ENCODE assay signal across 8 cellular contexts in the genomic region with DNA sequence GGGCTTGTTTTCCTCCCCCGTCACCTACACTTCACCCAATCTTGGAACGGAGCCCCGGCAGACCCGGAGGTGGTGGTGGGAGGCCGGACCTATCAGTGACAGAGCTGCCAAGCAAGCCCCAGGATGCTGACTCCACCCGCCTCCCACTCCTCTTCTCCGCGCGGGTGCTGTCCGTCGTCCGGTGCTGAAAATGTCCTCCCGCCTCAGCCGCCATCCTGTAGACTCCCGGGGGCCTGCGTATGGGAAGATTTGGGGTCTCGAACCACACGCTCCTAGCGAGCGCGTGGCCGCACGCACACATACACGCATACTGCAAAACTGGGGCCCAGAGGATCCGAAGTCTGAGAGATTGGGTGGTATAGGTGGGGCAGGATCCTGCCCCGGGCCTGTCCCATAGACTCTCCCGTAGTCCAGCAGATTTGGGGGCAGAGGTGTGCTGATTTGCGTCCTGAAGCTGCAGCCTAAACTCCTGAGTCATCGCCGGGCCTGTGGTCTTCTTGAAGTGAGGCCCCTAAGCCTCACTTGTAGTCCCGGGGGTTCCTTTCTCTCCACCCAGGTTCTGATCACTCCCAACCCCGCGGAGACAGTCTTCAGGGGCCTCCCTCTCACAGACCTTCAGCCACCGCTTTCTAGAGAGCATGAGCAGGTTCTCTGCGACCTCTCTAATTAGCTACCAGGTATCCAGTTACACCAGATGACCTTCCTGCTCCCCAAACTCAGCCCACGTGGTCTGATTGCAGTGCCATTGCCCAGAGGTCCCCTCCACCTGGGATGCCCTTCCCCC. TPM values are rescaled to one million over a fixed set of nuclear protein-coding genes. Genes with fewer than 3 reads are reported as not detected.
DNase-seq lines count a peak whose midpoint lies in the region; ATAC-seq and TF ChIP-seq lines count a peak whose summit lies in the region.

No MANE protein-coding gene starts in this region.

- peak overlapping the region; percentile 97 for H3K27ac Mint-ChIP-seq in progenitor cell of endocrine pancreas

- BruUV-seq in OCI-LY7 (replicated peaks; lab: Mats Ljungman, UMichigan): no TSS peak

- no peaks in the 10 kb centered on the region for H3K9me3 Mint-ChIP-seq in progenitor cell of endocrine pancreas (ENCODE audit: low read depth)

- H2AFZ ChIP-seq in OCI-LY7 (ENCODE audit: low read length): peak overlapping the region; percentile 73

- no peaks in the 10 kb centered on the region for H4K20me1 ChIP-seq in OCI-LY7 (ENCODE audit: insufficient read depth, low read length)

- H3K27me3 Mint-ChIP-seq in progenitor cell of endocrine pancreas: peaks cover 24% of the 10 kb centered on the region

- H3K79me2 ChIP-seq in OCI-LY7 (ENCODE audit: insufficient read depth, low read depth, low read length): peaks cover 9% of the 10 kb centered on the region; the same call in 1 of the 2 replicates

- peaks cover 20% of the 10 kb centered on the region for H3K4me1 Mint-ChIP-seq in progenitor cell of endocrine pancreas (ENCODE audit: low read depth)

- H3K36me3 Mint-ChIP-seq in progenitor cell of endocrine pancreas (ENCODE audit: insufficient read depth): no peaks in the 10 kb centered on the region

- no peak for TF ChIP-seq POLR2A in vagina (IDR thresholded peaks at IDR 0.05)

- peaks cover 8% of the 10 kb centered on the region; the same call in 1 of the 2 replicates for H3K36me3 ChIP-seq in OCI-LY7 (ENCODE audit: insufficient read depth, low read length)
- H3K36me3 ChIP-seq in vagina: no peaks in the 10 kb centered on the region

- peaks cover 23% of the 10 kb centered on the region for H3K4me1 ChIP-seq in OCI-LY7 (ENCODE audit: insufficient read depth, low read length, poor library complexity, severe bottlenecking)
- peaks cover 42% of the 10 kb centered on the region for H3K4me1 ChIP-seq in vagina

- H3K4me2 ChIP-seq in OCI-LY7 (ENCODE audit: low read length): peak overlapping the region; percentile 85

- POLR2A ChIA-PET in OCI-LY7 (lab: Charles Lee): interaction anchor here (0.6 to 2.0 kb wide), 9 partner anchors 8 to 472 kb away, joined by 3 to 13 read pairs (median 4); no protein-coding TSS in a partner anchor

- H3K27ac ChIP-seq in OCI-LY7 (ENCODE audit: low read depth, low read length, poor library complexity, severe bottlenecking) (peak overlapping the region; percentile 37), vagina (peak overlapping the region; percentile 59)

- H3K4me3 ChIP-seq in OCI-LY7 (ENCODE audit: low read depth, low read length, poor library complexity, severe bottlenecking) (peak overlapping the region; percentile 88), vagina (peak overlapping the region; percentile 92 to 98)

- TF ChIP-seq CTCF in OCI-LY7 (conservative IDR thresholded peaks at IDR 0.05; ENCODE audit: low read length): no peak
- no peak for TF ChIP-seq CTCF in progenitor cell of endocrine pancreas (IDR thresholded peaks at IDR 0.05; ENCODE audit: unreplicated experiment)
- TF ChIP-seq CTCF in vagina (IDR thresholded peaks at IDR 0.05): no peak

- CTCF ChIA-PET in OCI-LY7 (lab: Charles Lee; ENCODE audit: unreplicated experiment): interaction anchor here (0.6 to 1.1 kb wide), 5 partner anchors 22 to 263 kb away, joined by 3 to 8 read pairs (median 5); no protein-coding TSS in a partner anchor

- peaks cover 5% of the 10 kb centered on the region for H3K27me3 ChIP-seq in vagina

- H3K9me2 ChIP-seq in OCI-LY7 (ENCODE audit: insufficient read depth, low read length): no peaks in the 10 kb centered on the region

- H3K9me3 ChIP-seq in OCI-LY7 (ENCODE audit: low read length): no peaks in the 10 kb centered on the region
- no peaks in the 10 kb centered on the region for H3K9me3 ChIP-seq in vagina

- DNase-seq in DMS 273 (lab: John Stamatoyannopoulos, UW; ENCODE audit: unreplicated experiment) (peak; percentile 89), DMS 273 treated with DMSO at 0.1 percent for 48 hours (lab: John Stamatoyannopoulos, UW) (no peak), OCI-LY7 (ENCODE audit: low spot score) (peak; percentile 81), Right ventricle myocardium superior (peak; percentile 77), progenitor cell of endocrine pancreas (ENCODE audit: low spot score, unreplicated experiment) (peak; percentile 74), vagina (ENCODE audit: extremely low spot score in 2 of 2) (no peak)
- DNase-seq in activated gamma-delta T cell treated with anti-CD3 and anti-CD28 coated beads, Interleukin-2, amount 50 U/mL, for 16 hours (ENCODE audit: low read depth): peak; percentile 73

- peak; percentile 39 for ATAC-seq in HG02870 (IDR thresholded peaks at IDR 0.05; ENCODE audit: unreplicated experiment)
- peak; percentile 57 for ATAC-seq in Right ventricle myocardium superior (ENCODE audit: poor library complexity)

- H3K4me3 Mint-ChIP-seq in progenitor cell of endocrine pancreas (ENCODE audit: low read depth): peak overlapping the region; percentile 86

- intact Hi-C loops in OCI-LY7 (cut with micrococcal nuclease; ENCODE audit: unreplicated experiment): loop anchor here (2.0 kb wide), 1 partner anchor 39 kb away; no protein-coding TSS in a partner anchor
- intact Hi-C loops in Right ventricle myocardium superior (cut with DNase I): no loop called here
- intact Hi-C loops in vagina (cut with DNase I): loop anchor here (10.0 kb wide), 1 partner anchor 65 kb away; no protein-coding TSS in a partner anchor

RNA-seq across cellular contexts. Expression of gene YIF1A, which starts 0.8 kb away (rescaled TPM):
- 63.9 and 73.4 TPM in 2 replicates for total RNA-seq in OCI-LY7 (2014; rRNA removed; shearing (Covaris generic))
- total RNA-seq in OCI-LY7 (2022): 44.9 and 57.2 TPM in 2 replicates
- 38.4 TPM for total RNA-seq in Right ventricle myocardium superior
- 61.7 and 64.6 TPM in 2 replicates for total RNA-seq in progenitor cell of endocrine pancreas
- 130 TPM for total RNA-seq in vagina

RNA-seq across cellular contexts. Expression of gene TMEM151A, which starts 2.0 kb away (rescaled TPM):
- total RNA-seq in OCI-LY7 (2014; rRNA removed; shearing (Covaris generic)): not detected in 2 replicates
- total RNA-seq in OCI-LY7 (2022): not detected in 2 replicates
- total RNA-seq in Right ventricle myocardium superior: not detected
- total RNA-seq in progenitor cell of endocrine pancreas: 0.33 and 0.57 TPM in 2 replicates
- total RNA-seq in vagina: 1.7 TPM

RNA-seq across cellular contexts. Expression of gene CNIH2, which starts 11.8 kb away (rescaled TPM):
- total RNA-seq in OCI-LY7 (2014; rRNA removed; shearing (Covaris generic)): 0.23 and 0.60 TPM in 2 replicates
- total RNA-seq in OCI-LY7 (2022) (2.7 and 3.5 TPM in 2 replicates), Right ventricle myocardium superior (not detected), progenitor cell of endocrine pancreas (21.3 and 21.7 TPM in 2 replicates), vagina (3.2 TPM)

RNA-seq across cellular contexts. Expression of gene RAB1B, which starts 21.3 kb away (rescaled TPM):
- 69.2 and 77.7 TPM in 2 replicates for total RNA-seq in OCI-LY7 (2014; rRNA removed; shearing (Covaris generic))
- total RNA-seq in OCI-LY7 (2022) (81.8 and 88.1 TPM in 2 replicates), Right ventricle myocardium superior (114 TPM), progenitor cell of endocrine pancreas (100 and 102 TPM in 2 replicates), vagina (72.7 TPM)

RNA-seq across cellular contexts. Expression of gene CD248, which starts 27.1 kb away (rescaled TPM):
- total RNA-seq in OCI-LY7 (2014; rRNA removed; shearing (Covaris generic)): 0.08 TPM in 1 of 2 replicates, not detected in the other
- total RNA-seq in OCI-LY7 (2022) (0.18 and 0.46 TPM in 2 replicates), Right ventricle myocardium superior (15.7 TPM), progenitor cell of endocrine pancreas (0.22 and 0.67 TPM in 2 replicates), vagina (45.2 TPM)

Comparison
In these comparisons a context has a peak if more than half of its experiments do, and no peak if none do; other contexts are left out.
1. DNase-seq: peak in DMS 273 (single experiment), OCI-LY7 (single experiment), activated gamma-delta T cell treated with anti-CD3 and anti-CD28 coated beads, Interleukin-2, amount 50 U/mL, for 16 hours (single experiment), Right ventricle myocardium superior (single experiment) and progenitor cell of endocrine pancreas (single experiment); none in DMS 273 treated with DMSO at 0.1 percent for 48 hours (single experiment) and vagina (0 of 2).